30 cellular contexts compared by ENCODE assay signal in genomic region chr17:49842846-49843245, GRCh38. TPM values are rescaled to one million over a fixed set of nuclear protein-coding genes. Genes with fewer than 3 reads are reported as not detected.
"Had no signal": no experiment of that assay in that cellular context is flagged by ENCODE, and none has a peak within 500 bp of the region (broad histone marks: within the 10 kb centered on the region; RNA-seq: fewer than 3 reads in every experiment).

No MANE protein-coding gene starts in this region.

- H3K9me3 ChIP-seq: ascending aorta, body of pancreas had no signal

- H3K27ac Mint-ChIP-seq: activated CD4-positive, alpha-beta memory T cell treated with anti-CD3 and anti-CD28 coated beads, Interleukin-2, amount 10 ng/mL, durations not matched to agents 7 days and 5 days; activated naive CD8-positive, alpha-beta T cell treated with anti-CD3 and anti-CD28 coated beads, Interleukin-2, amount 10 ng/mL, durations not matched to agents 7 days and 5 days had no signal

- DNase-seq: activated CD4-positive, alpha-beta memory T cell treated with anti-CD3 and anti-CD28 coated beads, Interleukin-2, amount 10 ng/mL, durations not matched to agents 7 days and 5 days; activated CD4-positive, alpha-beta T cell treated with anti-CD3 and anti-CD28 coated beads, Interleukin-2, amount 10 ng/mL, durations not matched to agents 7 days and 5 days; activated CD4-positive, CD25-positive, alpha-beta regulatory T cell; activated CD8-positive, alpha-beta memory T cell treated with anti-CD3 and anti-CD28 coated beads, Interleukin-2, amount 50 U/mL, for 4 hours; activated naive CD4-positive, alpha-beta T cell treated with anti-CD3 and anti-CD28 coated beads, Interleukin-2, amount 50 U/mL, for 16 hours; activated naive CD8-positive, alpha-beta T cell treated with anti-CD3 and anti-CD28 coated beads, Interleukin-2, amount 10 ng/mL, durations not matched to agents 7 days and 5 days; amniotic stem cell; body of pancreas; central memory CD4-positive, alpha-beta T cell; KG1; NCI-H1092; NCI-H1417 treated with DMSO at 0.1 percent for 48 hours; NCI-H1694; NCI-H2029; NCI-H2107; NCI-H2171 treated with DMSO at 0.1 percent for 48 hours; NCI-H226; NCI-H526; NCI-H82; SIG-M5; T-cell; T-helper 2 cell; T1000 had no signal

- H3K27ac ChIP-seq: body of pancreas had no signal

- H3K9me3 Mint-ChIP-seq: activated CD4-positive, alpha-beta memory T cell treated with anti-CD3 and anti-CD28 coated beads, Interleukin-2, amount 10 ng/mL, durations not matched to agents 7 days and 5 days; activated CD4-positive, alpha-beta T cell treated with anti-CD3 and anti-CD28 coated beads, Interleukin-2, amount 10 ng/mL, durations not matched to agents 7 days and 5 days; activated naive CD8-positive, alpha-beta T cell treated with anti-CD3 and anti-CD28 coated beads, Interleukin-2, amount 10 ng/mL, durations not matched to agents 7 days and 5 days; T-cell had no signal

- H3K27me3 ChIP-seq: ascending aorta, body of pancreas had no signal

- H3K4me3 ChIP-seq: ascending aorta, body of pancreas had no signal

- H3K4me3 Mint-ChIP-seq: activated CD4-positive, alpha-beta memory T cell treated with anti-CD3 and anti-CD28 coated beads, Interleukin-2, amount 10 ng/mL, durations not matched to agents 7 days and 5 days; activated CD4-positive, alpha-beta T cell treated with anti-CD3 and anti-CD28 coated beads, Interleukin-2, amount 10 ng/mL, durations not matched to agents 7 days and 5 days; activated naive CD8-positive, alpha-beta T cell treated with anti-CD3 and anti-CD28 coated beads, Interleukin-2, amount 10 ng/mL, durations not matched to agents 7 days and 5 days; T-cell had no signal

- ATAC-seq: body of pancreas, T-cell had no signal

- H3K27me3 Mint-ChIP-seq: activated CD4-positive, alpha-beta memory T cell treated with anti-CD3 and anti-CD28 coated beads, Interleukin-2, amount 10 ng/mL, durations not matched to agents 7 days and 5 days; activated CD4-positive, alpha-beta T cell treated with anti-CD3 and anti-CD28 coated beads, Interleukin-2, amount 10 ng/mL, durations not matched to agents 7 days and 5 days; activated naive CD8-positive, alpha-beta T cell treated with anti-CD3 and anti-CD28 coated beads, Interleukin-2, amount 10 ng/mL, durations not matched to agents 7 days and 5 days; T-cell had no signal

- H3K4me1 ChIP-seq: body of pancreas had no signal

RNA-seq across cellular contexts. Expression of gene TAC4, which starts 5.0 kb away (rescaled TPM):
- total RNA-seq: activated CD4-positive, alpha-beta memory T cell treated with anti-CD3 and anti-CD28 coated beads, Interleukin-2, amount 10 ng/mL, durations not matched to agents 7 days and 5 days; activated CD4-positive, alpha-beta T cell treated with anti-CD3 and anti-CD28 coated beads, Interleukin-2, amount 10 ng/mL, durations not matched to agents 7 days and 5 days; activated naive CD8-positive, alpha-beta T cell treated with anti-CD3 and anti-CD28 coated beads, Interleukin-2, amount 10 ng/mL, durations not matched to agents 7 days and 5 days; ascending aorta; body of pancreas; bronchial epithelial cell; LHCN-M2; MCF 10A; NCI-H460; OCI-LY7; RPMI7951; T-cell had no signal
